In the genomic region with DNA sequence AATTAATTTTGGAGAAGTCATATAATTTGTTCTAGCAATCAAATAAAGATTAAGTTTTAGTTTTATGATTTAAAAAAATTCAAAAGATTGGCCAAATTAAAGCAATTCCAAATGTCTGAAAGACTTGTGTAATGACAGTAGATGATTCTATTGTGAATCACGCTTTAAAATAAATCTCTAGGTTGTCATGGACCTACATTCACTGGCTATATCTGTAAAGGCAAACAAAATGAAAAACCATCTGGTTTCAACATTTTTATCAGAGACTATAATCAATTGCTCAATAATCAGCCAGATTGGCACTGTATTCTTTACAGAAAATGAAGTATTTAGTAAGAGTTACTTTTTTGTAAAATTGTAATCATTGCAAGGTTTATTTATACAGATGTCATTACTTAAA, we compare ENCODE assay signal across 11 cellular contexts.
"Had no signal": no experiment of that assay in that cellular context is flagged by ENCODE, and none has a peak within 500 bp of the region (broad histone marks: within the 10 kb centered on the region; RNA-seq: fewer than 3 reads in every experiment).

No MANE protein-coding gene starts in this region.

- H3K9me3 Mint-ChIP-seq: nephron progenitor cell had no signal

- H3K36me3 ChIP-seq: breast epithelium, esophagus muscularis mucosa, lower lobe of right lung, thyroid gland had no signal

- H3K4me1 ChIP-seq: breast epithelium, lower lobe of right lung, thyroid gland had no signal

- H3K4me1 Mint-ChIP-seq: stimulated activated memory B cell treated with anti-CD40 and anti-IgM and Interleukin-4, amounts not matched to agents 10 μg/mL and 1 μg/mL and 100 μg/mL, for 72 hours had no signal

- H3K27ac ChIP-seq: breast epithelium, esophagus muscularis mucosa, lower lobe of right lung, thyroid gland had no signal

- H3K36me3 Mint-ChIP-seq: stimulated activated memory B cell treated with anti-CD40 and anti-IgM and Interleukin-4, amounts not matched to agents 10 μg/mL and 1 μg/mL and 100 μg/mL, for 72 hours had no signal

- DNase-seq: activated CD4-positive, alpha-beta T cell treated with anti-CD3 and anti-CD28 coated beads, Interleukin-2, amount 50 U/mL, for 1 hour; activated CD8-positive, alpha-beta memory T cell treated with anti-CD3 and anti-CD28 coated beads for 24 hours; activated naive CD4-positive, alpha-beta T cell; aorta; left colon; lower lobe of right lung; nephron progenitor cell; thyroid gland had no signal

- H3K9me3 ChIP-seq: breast epithelium, esophagus muscularis mucosa, lower lobe of right lung, thyroid gland had no signal

- H3K27ac Mint-ChIP-seq: nephron progenitor cell; stimulated activated memory B cell treated with anti-CD40 and anti-IgM and Interleukin-4, amounts not matched to agents 10 μg/mL and 1 μg/mL and 100 μg/mL, for 72 hours had no signal

- H3K27me3 ChIP-seq: breast epithelium, esophagus muscularis mucosa, thyroid gland had no signal

- H3K4me3 Mint-ChIP-seq: nephron progenitor cell; stimulated activated memory B cell treated with anti-CD40 and anti-IgM and Interleukin-4, amounts not matched to agents 10 μg/mL and 1 μg/mL and 100 μg/mL, for 72 hours had no signal

- H3K27me3 Mint-ChIP-seq: stimulated activated memory B cell treated with anti-CD40 and anti-IgM and Interleukin-4, amounts not matched to agents 10 μg/mL and 1 μg/mL and 100 μg/mL, for 72 hours had no signal

- H3K4me3 ChIP-seq: breast epithelium, esophagus muscularis mucosa, lower lobe of right lung, thyroid gland had no signal
